In genomic region chr6:110953633-110954303, GRCh38 we compare ENCODE assay signal across 1 cellular context.
TF ChIP-seq lines count a peak whose summit lies in the region.

No MANE protein-coding gene starts in this region.

TF ChIP-seq in K562, 482 proteins besides CTCF, POLR2A, EP300 and RAD21 (continued from another document and continues in another):
- TF ChIP-seq ZNF830 (CRISPR knock-in tag; IDR thresholded peaks at IDR 0.05) (peak; percentile 88), MAZ (CRISPR knock-in tag; conservative IDR thresholded peaks at IDR 0.05 in 1 of 2, IDR thresholded peaks at IDR 0.05 in 1 of 2) (peak in 1 of 2 experiments; percentile 84; a peak in 2 of 4 replicates), LARP7 (IDR thresholded peaks at IDR 0.05) (no peak), ZBTB8A (IDR thresholded peaks at IDR 0.05; ENCODE audit: partially characterized antibody) (no peak), SIN3B (IDR thresholded peaks at IDR 0.05; ENCODE audit: low read depth) (no peak), MECOM (CRISPR knock-in tag; IDR thresholded peaks at IDR 0.05) (peak; percentile 90), EGR1 (conservative IDR thresholded peaks at IDR 0.05) (no peak), ZNF507 (tag; conservative IDR thresholded peaks at IDR 0.05) (peak; percentile 68), TGIF2 (CRISPR knock-in tag; IDR thresholded peaks at IDR 0.05) (no peak), GTF2A2 (tag; IDR thresholded peaks at IDR 0.05) (peak; percentile 97), PTTG1 (tag; IDR thresholded peaks at IDR 0.05; ENCODE audit: low read depth) (peak; percentile 97), ZNF239 (CRISPR knock-in tag; IDR thresholded peaks at IDR 0.05) (peak; percentile 91), ZC3H4 (CRISPR knock-in tag; IDR thresholded peaks at IDR 0.05; ENCODE audit: borderline replicate concordance) (no peak), ZFP30 (CRISPR knock-in tag; IDR thresholded peaks at IDR 0.05; ENCODE audit: borderline replicate concordance) (no peak; the same call in 1 of the 2 replicates), ZKSCAN8 (CRISPR knock-in tag; IDR thresholded peaks at IDR 0.05) (peak; percentile 95), ZNF12 (CRISPR knock-in tag; IDR thresholded peaks at IDR 0.05) (no peak), ZNF253 (CRISPR knock-in tag; conservative IDR thresholded peaks at IDR 0.05) (0 out of 2 replicates have a peak, but pooled peaks have one; percentile 36), TCFL5 (CRISPR knock-in tag; conservative IDR thresholded peaks at IDR 0.05) (peak; percentile 92), ZNF589 (CRISPR knock-in tag; IDR thresholded peaks at IDR 0.05; ENCODE audit: low read depth) (peak; percentile 98), NFYB (IDR thresholded peaks at IDR 0.05; ENCODE audit: extremely low read depth, insufficient read length) (no peak), ZBTB12 (CRISPR knock-in tag; IDR thresholded peaks at IDR 0.05) (peak; percentile 81), SREBF1 (IDR thresholded peaks at IDR 0.05; ENCODE audit: borderline replicate concordance, low read depth, low read length) (no peak), RNF219 (CRISPR knock-in tag; IDR thresholded peaks at IDR 0.05) (no peak), U2AF1 (optimal IDR thresholded peaks at IDR 0.05; ENCODE audit: low read depth, low read length) (no peak), ZNF395 (CRISPR knock-in tag; IDR thresholded peaks at IDR 0.05) (peak; percentile 99), SMARCC2 (IDR thresholded peaks at IDR 0.05; ENCODE audit: low read depth) (no peak), TAF15 (IDR thresholded peaks at IDR 0.05; ENCODE audit: low read depth, low read length) (no peak), ZNF717 (CRISPR knock-in tag; IDR thresholded peaks at IDR 0.05) (no peak), HNRNPLL (IDR thresholded peaks at IDR 0.05; ENCODE audit: low read depth, low read length, poor library complexity, severe bottlenecking) (no peak), FOXJ3 (CRISPR knock-in tag; IDR thresholded peaks at IDR 0.05) (no peak), ZNF174 (CRISPR knock-in tag; IDR thresholded peaks at IDR 0.05) (peak; percentile 28; the same call in 1 of the 2 replicates), ZNF175 (CRISPR knock-in tag; IDR thresholded peaks at IDR 0.05; ENCODE audit: low read depth) (peak; percentile 99), CBFA2T2 (conservative IDR thresholded peaks at IDR 0.05) (no peak), GABPB2 (CRISPR knock-in tag; conservative IDR thresholded peaks at IDR 0.05) (0 out of 2 replicates have a peak, but pooled peaks have one; percentile 66), OTX1 (CRISPR knock-in tag; IDR thresholded peaks at IDR 0.05) (peak; percentile 96), E2F3 (CRISPR knock-in tag; IDR thresholded peaks at IDR 0.05) (peak; percentile 92), TEAD1 (CRISPR knock-in tag; IDR thresholded peaks at IDR 0.05) (peak in 1 of 2 experiments; percentile 98; a peak in 2 of 4 replicates), CCNT2 (IDR thresholded peaks at IDR 0.05; ENCODE audit: borderline replicate concordance, extremely low read depth, insufficient read length, low read depth, low read length) (no peak), ZNF134 (CRISPR knock-in tag; conservative IDR thresholded peaks at IDR 0.05) (peak; percentile 80)
- TF ChIP-seq, protein P1, sequence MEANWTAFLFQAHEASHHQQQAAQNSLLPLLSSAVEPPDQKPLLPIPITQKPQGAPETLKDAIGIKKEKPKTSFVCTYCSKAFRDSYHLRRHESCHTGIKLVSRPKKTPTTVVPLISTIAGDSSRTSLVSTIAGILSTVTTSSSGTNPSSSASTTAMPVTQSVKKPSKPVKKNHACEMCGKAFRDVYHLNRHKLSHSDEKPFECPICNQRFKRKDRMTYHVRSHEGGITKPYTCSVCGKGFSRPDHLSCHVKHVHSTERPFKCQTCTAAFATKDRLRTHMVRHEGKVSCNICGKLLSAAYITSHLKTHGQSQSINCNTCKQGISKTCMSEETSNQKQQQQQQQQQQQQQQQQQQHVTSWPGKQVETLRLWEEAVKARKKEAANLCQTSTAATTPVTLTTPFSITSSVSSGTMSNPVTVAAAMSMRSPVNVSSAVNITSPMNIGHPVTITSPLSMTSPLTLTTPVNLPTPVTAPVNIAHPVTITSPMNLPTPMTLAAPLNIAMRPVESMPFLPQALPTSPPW (CRISPR knock-in tag; IDR thresholded peaks at IDR 0.05), result peak; percentile 41; the same call in 1 of the 2 replicates
- TF ChIP-seq, protein P2, sequence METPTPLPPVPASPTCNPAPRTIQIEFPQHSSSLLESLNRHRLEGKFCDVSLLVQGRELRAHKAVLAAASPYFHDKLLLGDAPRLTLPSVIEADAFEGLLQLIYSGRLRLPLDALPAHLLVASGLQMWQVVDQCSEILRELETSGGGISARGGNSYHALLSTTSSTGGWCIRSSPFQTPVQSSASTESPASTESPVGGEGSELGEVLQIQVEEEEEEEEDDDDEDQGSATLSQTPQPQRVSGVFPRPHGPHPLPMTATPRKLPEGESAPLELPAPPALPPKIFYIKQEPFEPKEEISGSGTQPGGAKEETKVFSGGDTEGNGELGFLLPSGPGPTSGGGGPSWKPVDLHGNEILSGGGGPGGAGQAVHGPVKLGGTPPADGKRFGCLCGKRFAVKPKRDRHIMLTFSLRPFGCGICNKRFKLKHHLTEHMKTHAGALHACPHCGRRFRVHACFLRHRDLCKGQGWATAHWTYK (CRISPR knock-in tag; IDR thresholded peaks at IDR 0.05), result peak; percentile 98
- TF ChIP-seq, protein P3, sequence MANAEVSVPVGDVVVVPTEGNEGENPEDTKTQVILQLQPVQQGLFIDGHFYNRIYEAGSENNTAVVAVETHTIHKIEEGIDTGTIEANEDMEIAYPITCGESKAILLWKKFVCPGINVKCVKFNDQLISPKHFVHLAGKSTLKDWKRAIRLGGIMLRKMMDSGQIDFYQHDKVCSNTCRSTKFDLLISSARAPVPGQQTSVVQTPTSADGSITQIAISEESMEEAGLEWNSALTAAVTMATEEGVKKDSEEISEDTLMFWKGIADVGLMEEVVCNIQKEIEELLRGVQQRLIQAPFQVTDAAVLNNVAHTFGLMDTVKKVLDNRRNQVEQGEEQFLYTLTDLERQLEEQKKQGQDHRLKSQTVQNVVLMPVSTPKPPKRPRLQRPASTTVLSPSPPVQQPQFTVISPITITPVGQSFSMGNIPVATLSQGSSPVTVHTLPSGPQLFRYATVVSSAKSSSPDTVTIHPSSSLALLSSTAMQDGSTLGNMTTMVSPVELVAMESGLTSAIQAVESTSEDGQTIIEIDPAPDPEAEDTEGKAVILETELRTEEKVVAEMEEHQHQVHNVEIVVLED (CRISPR knock-in tag; IDR thresholded peaks at IDR 0.05), result peak; percentile 68
- TF ChIP-seq, protein P4, sequence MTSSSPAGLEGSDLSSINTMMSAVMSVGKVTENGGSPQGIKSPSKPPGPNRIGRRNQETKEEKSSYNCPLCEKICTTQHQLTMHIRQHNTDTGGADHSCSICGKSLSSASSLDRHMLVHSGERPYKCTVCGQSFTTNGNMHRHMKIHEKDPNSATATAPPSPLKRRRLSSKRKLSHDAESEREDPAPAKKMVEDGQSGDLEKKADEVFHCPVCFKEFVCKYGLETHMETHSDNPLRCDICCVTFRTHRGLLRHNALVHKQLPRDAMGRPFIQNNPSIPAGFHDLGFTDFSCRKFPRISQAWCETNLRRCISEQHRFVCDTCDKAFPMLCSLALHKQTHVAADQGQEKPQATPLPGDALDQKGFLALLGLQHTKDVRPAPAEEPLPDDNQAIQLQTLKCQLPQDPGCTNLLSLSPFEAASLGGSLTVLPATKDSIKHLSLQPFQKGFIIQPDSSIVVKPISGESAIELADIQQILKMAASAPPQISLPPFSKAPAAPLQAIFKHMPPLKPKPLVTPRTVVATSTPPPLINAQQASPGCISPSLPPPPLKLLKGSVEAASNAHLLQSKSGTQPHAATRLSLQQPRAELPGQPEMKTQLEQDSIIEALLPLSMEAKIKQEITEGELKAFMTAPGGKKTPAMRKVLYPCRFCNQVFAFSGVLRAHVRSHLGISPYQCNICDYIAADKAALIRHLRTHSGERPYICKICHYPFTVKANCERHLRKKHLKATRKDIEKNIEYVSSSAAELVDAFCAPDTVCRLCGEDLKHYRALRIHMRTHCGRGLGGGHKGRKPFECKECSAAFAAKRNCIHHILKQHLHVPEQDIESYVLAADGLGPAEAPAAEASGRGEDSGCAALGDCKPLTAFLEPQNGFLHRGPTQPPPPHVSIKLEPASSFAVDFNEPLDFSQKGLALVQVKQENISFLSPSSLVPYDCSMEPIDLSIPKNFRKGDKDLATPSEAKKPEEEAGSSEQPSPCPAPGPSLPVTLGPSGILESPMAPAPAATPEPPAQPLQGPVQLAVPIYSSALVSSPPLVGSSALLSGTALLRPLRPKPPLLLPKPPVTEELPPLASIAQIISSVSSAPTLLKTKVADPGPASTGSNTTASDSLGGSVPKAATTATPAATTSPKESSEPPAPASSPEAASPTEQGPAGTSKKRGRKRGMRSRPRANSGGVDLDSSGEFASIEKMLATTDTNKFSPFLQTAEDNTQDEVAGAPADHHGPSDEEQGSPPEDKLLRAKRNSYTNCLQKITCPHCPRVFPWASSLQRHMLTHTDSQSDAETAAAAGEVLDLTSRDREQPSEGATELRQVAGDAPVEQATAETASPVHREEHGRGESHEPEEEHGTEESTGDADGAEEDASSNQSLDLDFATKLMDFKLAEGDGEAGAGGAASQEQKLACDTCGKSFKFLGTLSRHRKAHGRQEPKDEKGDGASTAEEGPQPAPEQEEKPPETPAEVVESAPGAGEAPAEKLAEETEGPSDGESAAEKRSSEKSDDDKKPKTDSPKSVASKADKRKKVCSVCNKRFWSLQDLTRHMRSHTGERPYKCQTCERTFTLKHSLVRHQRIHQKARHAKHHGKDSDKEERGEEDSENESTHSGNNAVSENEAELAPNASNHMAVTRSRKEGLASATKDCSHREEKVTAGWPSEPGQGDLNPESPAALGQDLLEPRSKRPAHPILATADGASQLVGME (CRISPR knock-in tag; IDR thresholded peaks at IDR 0.05), result peak; percentile 97
- TF ChIP-seq, protein P5, sequence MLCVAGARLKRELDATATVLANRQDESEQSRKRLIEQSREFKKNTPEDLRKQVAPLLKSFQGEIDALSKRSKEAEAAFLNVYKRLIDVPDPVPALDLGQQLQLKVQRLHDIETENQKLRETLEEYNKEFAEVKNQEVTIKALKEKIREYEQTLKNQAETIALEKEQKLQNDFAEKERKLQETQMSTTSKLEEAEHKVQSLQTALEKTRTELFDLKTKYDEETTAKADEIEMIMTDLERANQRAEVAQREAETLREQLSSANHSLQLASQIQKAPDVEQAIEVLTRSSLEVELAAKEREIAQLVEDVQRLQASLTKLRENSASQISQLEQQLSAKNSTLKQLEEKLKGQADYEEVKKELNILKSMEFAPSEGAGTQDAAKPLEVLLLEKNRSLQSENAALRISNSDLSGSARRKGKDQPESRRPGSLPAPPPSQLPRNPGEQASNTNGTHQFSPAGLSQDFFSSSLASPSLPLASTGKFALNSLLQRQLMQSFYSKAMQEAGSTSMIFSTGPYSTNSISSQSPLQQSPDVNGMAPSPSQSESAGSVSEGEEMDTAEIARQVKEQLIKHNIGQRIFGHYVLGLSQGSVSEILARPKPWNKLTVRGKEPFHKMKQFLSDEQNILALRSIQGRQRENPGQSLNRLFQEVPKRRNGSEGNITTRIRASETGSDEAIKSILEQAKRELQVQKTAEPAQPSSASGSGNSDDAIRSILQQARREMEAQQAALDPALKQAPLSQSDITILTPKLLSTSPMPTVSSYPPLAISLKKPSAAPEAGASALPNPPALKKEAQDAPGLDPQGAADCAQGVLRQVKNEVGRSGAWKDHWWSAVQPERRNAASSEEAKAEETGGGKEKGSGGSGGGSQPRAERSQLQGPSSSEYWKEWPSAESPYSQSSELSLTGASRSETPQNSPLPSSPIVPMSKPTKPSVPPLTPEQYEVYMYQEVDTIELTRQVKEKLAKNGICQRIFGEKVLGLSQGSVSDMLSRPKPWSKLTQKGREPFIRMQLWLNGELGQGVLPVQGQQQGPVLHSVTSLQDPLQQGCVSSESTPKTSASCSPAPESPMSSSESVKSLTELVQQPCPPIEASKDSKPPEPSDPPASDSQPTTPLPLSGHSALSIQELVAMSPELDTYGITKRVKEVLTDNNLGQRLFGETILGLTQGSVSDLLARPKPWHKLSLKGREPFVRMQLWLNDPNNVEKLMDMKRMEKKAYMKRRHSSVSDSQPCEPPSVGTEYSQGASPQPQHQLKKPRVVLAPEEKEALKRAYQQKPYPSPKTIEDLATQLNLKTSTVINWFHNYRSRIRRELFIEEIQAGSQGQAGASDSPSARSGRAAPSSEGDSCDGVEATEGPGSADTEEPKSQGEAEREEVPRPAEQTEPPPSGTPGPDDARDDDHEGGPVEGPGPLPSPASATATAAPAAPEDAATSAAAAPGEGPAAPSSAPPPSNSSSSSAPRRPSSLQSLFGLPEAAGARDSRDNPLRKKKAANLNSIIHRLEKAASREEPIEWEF (CRISPR knock-in tag; IDR thresholded peaks at IDR 0.05), result peak; percentile 90
